In genomic region chr1:211377539-211378461, GRCh38 we compare ENCODE assay signal across 14 cellular contexts. TPM values are rescaled to one million over a fixed set of nuclear protein-coding genes. Genes with fewer than 3 reads are reported as not detected.
DNase-seq lines count a peak whose midpoint lies in the region; ATAC-seq and TF ChIP-seq lines count a peak whose summit lies in the region.
"Had no signal": no experiment of that assay in that cellular context is flagged by ENCODE, and none has a peak within 500 bp of the region (broad histone marks: within the 10 kb centered on the region; RNA-seq: fewer than 3 reads in every experiment).

No MANE protein-coding gene starts in this region.

- peaks cover 27% of the 10 kb centered on the region for H3K4me1 ChIP-seq in HUES48 (ENCODE audit: control insufficient read depth, insufficient read depth, low read length)

- H3K27ac ChIP-seq in HUES48 (ENCODE audit: low read depth, low read length) = peak overlapping the region; percentile 65
- H3K27ac ChIP-seq: left ventricle myocardium inferior had no signal

- no peak for ATAC-seq in HG03095 (IDR thresholded peaks at IDR 0.05; ENCODE audit: unreplicated experiment)
- ATAC-seq: stimulated activated memory B cell treated with anti-CD40 and anti-IgM and Interleukin-4, amounts not matched to agents 10 μg/mL and 1 μg/mL and 100 μg/mL, for 72 hours had no signal

- no peak overlapping the region for H3K4me3 ChIP-seq in AG10803 (ENCODE audit: low read length)
- peak overlapping the region; percentile 25; the same call in 1 of the 2 replicates for H3K4me3 ChIP-seq in HUES48 (ENCODE audit: low read depth, low read length)
- H3K4me3 ChIP-seq in choroid plexus epithelial cell (ENCODE audit: low read depth, low read length) = no peak overlapping the region
- H3K4me3 ChIP-seq: left ventricle myocardium inferior had no signal

- no peaks in the 10 kb centered on the region; the same call in 1 of the 2 replicates for H3K36me3 ChIP-seq in HUES48 (ENCODE audit: control insufficient read depth, insufficient read depth, low read length)

- DNase-seq in AG10803 (ENCODE audit: low read depth) (peak; percentile 32), choroid plexus epithelial cell (ENCODE audit: low read depth) (peak; percentile 34), myocyte (ENCODE audit: low read depth) (peak; percentile 18), NCI-H526 (lab: John Stamatoyannopoulos, UW) (no peak), NCI-H1417 treated with DMSO at 0.1 percent for 48 hours (lab: John Stamatoyannopoulos, UW) (no peak), GM19240 (ENCODE audit: insufficient read length, low spot score) (no peak)
- DNase-seq: activated naive CD4-positive, alpha-beta T cell treated with anti-CD3 and anti-CD28 coated beads, Interleukin-2, amount 10 ng/mL, durations not matched to agents 7 days and 5 days; left ventricle myocardium inferior; NCI-H187 treated with DMSO at 0.1 percent for 48 hours; posterior cingulate gyrus; stimulated activated CD4-positive, alpha-beta T cell treated with anti-CD3 and anti-CD28 coated beads, Interleukin-2, amount 100 ng/mL, for 24 hours had no signal

- no peak for TF ChIP-seq CTCF in AG10803 (conservative IDR thresholded peaks at IDR 0.05; ENCODE audit: low read length)
- no peak for TF ChIP-seq CTCF in choroid plexus epithelial cell (conservative IDR thresholded peaks at IDR 0.05; ENCODE audit: low read depth, low read length)

- H3K27me3 ChIP-seq in HUES48 (ENCODE audit: control insufficient read depth, insufficient read depth, low read length) = no peaks in the 10 kb centered on the region

- H3K9me3 ChIP-seq in HUES48 (ENCODE audit: control insufficient read depth, insufficient read depth, low read length) = no peaks in the 10 kb centered on the region
- H3K9me3 ChIP-seq: left ventricle myocardium inferior had no signal

- H3K9ac ChIP-seq in HUES48 (ENCODE audit: low read depth, low read length) = no peak overlapping the region

RNA-seq across cellular contexts. Expression of gene TRAF5, which starts 51.2 kb away (rescaled TPM):
- 6.6 and 19.8 TPM in 2 replicates for total RNA-seq in myocyte
- polyA plus RNA-seq in myocyte (2012) = 6.4 TPM

Comparison
In these comparisons a context has a peak if more than half of its experiments do, and no peak if none do; other contexts are left out.
1. DNase-seq: peak in AG10803 (single experiment), choroid plexus epithelial cell (single experiment) and myocyte (single experiment); none in NCI-H526 (0 of 2), NCI-H1417 treated with DMSO at 0.1 percent for 48 hours (single experiment) and GM19240 (single experiment).